Comparison of ENCODE assay signal across 10 cellular contexts in genomic region chr12:100539209-100539608, GRCh38. TPM values are rescaled to one million over a fixed set of nuclear protein-coding genes. Genes with fewer than 3 reads are reported as not detected.
DNase-seq lines count a peak whose midpoint lies in the region; ATAC-seq and TF ChIP-seq lines count a peak whose summit lies in the region.
"Had no signal": no experiment of that assay in that cellular context is flagged by ENCODE, and none has a peak within 500 bp of the region (broad histone marks: within the 10 kb centered on the region; RNA-seq: fewer than 3 reads in every experiment).

No MANE protein-coding gene starts in this region.

- H3K27ac Mint-ChIP-seq in GM23338 = no peak overlapping the region

- TF ChIP-seq CTCF in GM23338 (conservative IDR thresholded peaks at IDR 0.05; ENCODE audit: low read depth in 2 of 2) (no peak), fibroblast of the aortic adventitia (IDR thresholded peaks at IDR 0.05; ENCODE audit: insufficient read depth, low read length) (no peak)

- H3K27me3 ChIP-seq in GM23338 (ENCODE audit: insufficient read depth) = no peaks in the 10 kb centered on the region

- H3K27ac ChIP-seq in GM23338 (ENCODE audit: low read depth) = no peak overlapping the region
- H3K27ac ChIP-seq: PC-9 had no signal

- in situ Hi-C loops in ACHN (cut with HindIII; ENCODE audit: low pct_ligation_motif_present, low pct_unique_long_range_greater_than_20kb, low sequenced_read_pairs) = loop anchor here (25.0 kb wide), 1 partner anchor 177 kb away; the partner anchor contains the start of gene SLC17A8

- no peak overlapping the region for H3K4me2 ChIP-seq in GM23338
- H3K4me2 ChIP-seq: PC-9 had no signal

- H3K36me3 Mint-ChIP-seq in GM23338 (ENCODE audit: low read depth) = no peaks in the 10 kb centered on the region

- no peaks in the 10 kb centered on the region for H3K36me3 ChIP-seq in GM23338 (ENCODE audit: insufficient read depth)

- H3K4me3 ChIP-seq in GM23338 (no peak overlapping the region), fibroblast of the aortic adventitia (ENCODE audit: low read depth, low read length) (no peak overlapping the region)
- H3K4me3 ChIP-seq: PC-9 had no signal

- no peak overlapping the region for H3K4me3 Mint-ChIP-seq in GM23338

- H3K27me3 Mint-ChIP-seq in GM23338 (ENCODE audit: insufficient read depth, low read depth, poor library complexity) = no peaks in the 10 kb centered on the region

- H4K20me1 ChIP-seq in GM23338 (replicated peaks; ENCODE audit: insufficient read depth) = no peaks in the 10 kb centered on the region

- H3K9me3 Mint-ChIP-seq in GM23338 = no peaks in the 10 kb centered on the region

- no peaks in the 10 kb centered on the region for H3K4me1 ChIP-seq in GM23338 (ENCODE audit: insufficient read depth)

- ATAC-seq in GM23338 (peak; percentile 77), GM21528 (IDR thresholded peaks at IDR 0.05; ENCODE audit: low FRiP score, unreplicated experiment) (no peak), HG02973 (IDR thresholded peaks at IDR 0.05; ENCODE audit: unreplicated experiment) (no peak)

- H2AFZ ChIP-seq in GM23338 = no peak overlapping the region
- H2AFZ ChIP-seq: PC-9 had no signal

- H3F3A ChIP-seq in GM23338 (replicated peaks; ENCODE audit: low read depth) = no peaks in the 10 kb centered on the region

- H3K79me2 ChIP-seq in GM23338 (replicated peaks; ENCODE audit: insufficient read depth) = no peaks in the 10 kb centered on the region

- DNase-seq in ACHN = peak; percentile 78
- DNase-seq in GM23338 (ENCODE audit: low spot score) = peak; percentile 78
- DNase-seq in SW480 (ENCODE audit: low spot score) = peak; percentile 7
- peak; percentile 48 for DNase-seq in fibroblast of the aortic adventitia (ENCODE audit: low read depth)
- no peak for DNase-seq in retina
- no peak for DNase-seq in middle frontal gyrus (ENCODE audit: extremely low spot score, low spot score)
- DNase-seq: DMS79 had no signal

- H3K4me1 Mint-ChIP-seq in GM23338 = no peaks in the 10 kb centered on the region

- H3K9me2 ChIP-seq in GM23338 (ENCODE audit: insufficient read depth) = no peaks in the 10 kb centered on the region

TF ChIP-seq in GM23338, 12 proteins besides CTCF, POLR2A, EP300 and RAD21:
- TF ChIP-seq REST (IDR thresholded peaks at IDR 0.05; ENCODE audit: unreplicated experiment) = peak; percentile 89
- TF ChIP-seq ZNF114 (CRISPR knock-in tag; IDR thresholded peaks at IDR 0.05) = no peak

RNA-seq across cellular contexts. Expression of gene GAS2L3, which starts 34.3 kb away (rescaled TPM):
- total RNA-seq in GM23338 (2014; rRNA removed; shearing (Covaris generic)) = 13.5 and 22.3 TPM in 2 replicates
- 9.0 and 9.7 TPM in 2 replicates for polyA plus RNA-seq in GM23338 (2016; fragmentation: Nextera tagmentation; extraction: Ambion mirVana)
- total RNA-seq in fibroblast of the aortic adventitia (ENCODE audit: low replicate concordance) = 4.2 and 38.0 TPM in 2 replicates

Comparison
In these comparisons a context has a peak if more than half of its experiments do, and no peak if none do; other contexts are left out.
1. DNase-seq: peak in ACHN (single experiment), GM23338 (single experiment), SW480 (single experiment) and fibroblast of the aortic adventitia (single experiment); none in retina (single experiment) and middle frontal gyrus (single experiment).